Comparison of ENCODE assay signal across 11 cellular contexts in genomic region chr19:13902993-13903555, GRCh38. TPM values are rescaled to one million over a fixed set of nuclear protein-coding genes. Genes with fewer than 3 reads are reported as not detected.
DNase-seq lines count a peak whose midpoint lies in the region; ATAC-seq, FAIRE-seq and TF ChIP-seq lines count a peak whose summit lies in the region.
"Had no signal": no experiment of that assay in that cellular context is flagged by ENCODE, and none has a peak within 500 bp of the region (broad histone marks: within the 10 kb centered on the region; RNA-seq: fewer than 3 reads in every experiment).

No MANE protein-coding gene starts in this region.

- peak; percentile 42 to 54 (median 48) for TF ChIP-seq CTCF in K562 (IDR thresholded peaks at IDR 0.05 in 2 of 3, conservative IDR thresholded peaks at IDR 0.05 in 1 of 3; ENCODE audit: insufficient read depth in 2 of 3, low read depth in 1 of 3, low read length in 3 of 3)

- no peak for TF ChIP-seq EP300 in K562 (IDR thresholded peaks at IDR 0.05; ENCODE audit: low read length)

- POLR2A ChIA-PET in K562 (lab: Yijun Ruan, JAX) = no interaction called here

- ATAC-seq in K562 = no peak
- ATAC-seq in stimulated activated naive CD8-positive, alpha-beta T cell treated with anti-CD3 and anti-CD28 coated beads, Interleukin-15, Interleukin-2, amounts not matched to agents 100 U/mL and 50 U/mL, for 24 hours = peak; percentile 25

- intact Hi-C loops in K562 (cut with micrococcal nuclease) = no loop called here

- no peaks in the 10 kb centered on the region for H3K9me1 ChIP-seq in K562 (ENCODE audit: control insufficient read depth, insufficient read depth, low read length)

- no peak for TF ChIP-seq RAD21 in K562 (CRISPR knock-in tag; conservative IDR thresholded peaks at IDR 0.05 in 1 of 2, IDR thresholded peaks at IDR 0.05 in 1 of 2)

- no peak overlapping the region for H3K9ac ChIP-seq in K562 (ENCODE audit: insufficient read depth in 1 of 2, low read depth in 2 of 2, low read length in 2 of 2)

- no TSS peak for BruUV-seq in K562 (replicated peaks; lab: Mats Ljungman, UMichigan)

- in situ Hi-C loops in K562 (cut with MboI) = no loop called here

- DNase-seq in stimulated activated CD4-positive, alpha-beta T cell treated with anti-CD3 and anti-CD28 coated beads, Interleukin-12 subunit alpha, Interleukin-12 subunit beta, amount 100 ng/mL, for 4 hours = peak; percentile 23
- no peak for DNase-seq in stimulated activated CD4-positive, alpha-beta T cell treated with anti-CD3 and anti-CD28 coated beads, Interleukin-1b, Interleukin-23, amount 100 ng/mL, for 48 hours
- peak; percentile 33 for DNase-seq in MV-4-11 (lab: John Stamatoyannopoulos, UW)
- peak in 1 of 4 experiments; percentile 47 for DNase-seq in K562 (ENCODE audit: extremely low read depth in 1 of 4, low spot score in 3 of 4)
- DNase-seq in stimulated activated naive CD8-positive, alpha-beta T cell treated with anti-CD3 and anti-CD28 coated beads, Interleukin-15, Interleukin-2, amounts not matched to agents 100 U/mL and 50 U/mL, for 24 hours = peak; percentile 43
- DNase-seq in NCI-H1048 (lab: John Stamatoyannopoulos, UW) = no peak
- DNase-seq in effector CD4-positive, alpha-beta T cell = no peak
- DNase-seq in AG20443 (ENCODE audit: low spot score) = no peak

- H3K4me2 ChIP-seq in K562 (ENCODE audit: insufficient read depth, low read length) = no peak overlapping the region

- no peak for TF ChIP-seq POLR2A in K562 (conservative IDR thresholded peaks at IDR 0.05)

- WGBS in K562 (ENCODE audit: insufficient coverage, low coverage, missing lambda C conversion rate) = 68% methylated on average over 4 of the region's 4 CpGs

- H3K9me3 ChIP-seq in K562 (replicated peaks; ENCODE audit: control insufficient read depth, insufficient read depth, low read depth, low read length) = no peaks in the 10 kb centered on the region
- H3K9me3 ChIP-seq: thoracic aorta had no signal

- no peak overlapping the region for H2AFZ ChIP-seq in K562 (ENCODE audit: low read depth, low read length)

- peaks cover 22% of the 10 kb centered on the region for H3K79me2 ChIP-seq in K562 (ENCODE audit: control insufficient read depth, insufficient read depth, low read length)

- no peaks in the 10 kb centered on the region for H4K20me1 ChIP-seq in K562 (replicated peaks; ENCODE audit: control insufficient read depth, insufficient read depth, low read length)

- CTCF ChIA-PET in K562 (lab: Yijun Ruan, JAX; ENCODE audit: low intra/inter-chr PET ratio) = interaction anchor here (0.6 kb wide), 1 partner anchor 483 kb away, joined by 3 read pairs; no protein-coding TSS in a partner anchor

- H3K27me3 ChIP-seq in K562 (ENCODE audit: control insufficient read depth in 2 of 2, insufficient read depth in 2 of 2, low read length in 2 of 2) = no peaks in the 10 kb centered on the region

- H3K27ac ChIP-seq in K562 (ENCODE audit: extremely low read depth, low read depth, low read length) = no peak overlapping the region
- H3K27ac ChIP-seq: thoracic aorta had no signal

- H3K4me3 ChIP-seq in K562 = no peak overlapping the region
- H3K4me3 ChIP-seq: thoracic aorta had no signal

- no peak for FAIRE-seq in K562 (lab: Jason Lieb, UNC)
- FAIRE-seq: GM18507 had no signal

- H3K36me3 ChIP-seq in K562 (ENCODE audit: control insufficient read depth, insufficient read depth, low read length) = no peaks in the 10 kb centered on the region
- H3K36me3 ChIP-seq: thoracic aorta had no signal

- peaks cover 17 to 34% of the 10 kb centered on the region in 2 experiments for H3K4me1 ChIP-seq in K562 (replicated peaks in 1 of 2; ENCODE audit: control insufficient read depth in 2 of 2, insufficient read depth in 2 of 2, low read length in 2 of 2)

RNA-seq across cellular contexts. Expression of gene BRME1, which starts 2.8 kb away (rescaled TPM):
- total RNA-seq in K562 (2011; cell fraction: chromatin; rRNA removed; ENCODE audit: low replicate concordance) = 4.2 and 15.2 TPM in 2 replicates
- 11.3 and 15.2 TPM in 2 replicates for total RNA-seq in K562 (2011; cell fraction: nucleolus; rRNA removed)
- 7.3 TPM in 2 replicates for total RNA-seq in K562 (2011; cell fraction: nucleoplasm; rRNA removed)
- 3.6 and 4.2 TPM in 2 replicates for total RNA-seq in K562 (2014; rRNA removed)
- total RNA-seq in K562 (2014; rRNA removed; fragmentation: Illumina TruSeq; extraction: Trizol) = 1.9 and 2.4 TPM in 2 replicates
- total RNA-seq in K562 (2015; rRNA removed; fragmentation: Illumina TruSeq; extraction: Trizol) = 4.6 and 6.0 TPM in 2 replicates
- 5.9 and 6.1 TPM in 2 replicates for total RNA-seq in K562 (2021)
- 3.0 and 5.5 TPM in 2 replicates for polyA plus RNA-seq in K562 (2011; rRNA removed)
- 5.1 and 5.3 TPM in 2 replicates for polyA plus RNA-seq in K562 (2011; cell fraction: cytosol; rRNA removed)
- polyA plus RNA-seq in K562 (2011; cell fraction: nucleus; rRNA removed) = 13.5 and 15.3 TPM in 2 replicates
- 4.7 and 8.9 TPM in 2 replicates for polyA plus RNA-seq in K562 (2012)
- polyA plus RNA-seq in K562 (2014; fragmentation: Illumina TruSeq; extraction: Trizol) = 4.6 and 4.8 TPM in 2 replicates
- polyA plus RNA-seq in K562 (2014; fragmentation: Nextera tagmentation; extraction: Ambion mirVana) = under 1 TPM; 0.75 to 0.88 TPM
- polyA plus RNA-seq in K562 (2014; rRNA removed) = 4.5 and 6.0 TPM in 2 replicates
- 1.4 and 1.6 TPM in 2 replicates for polyA minus RNA-seq in K562 (2011; rRNA and poly(A)+ RNA removed)
- 1.4 and 4.5 TPM in 2 replicates for polyA minus RNA-seq in K562 (2011; cell fraction: cytosol; rRNA and poly(A)+ RNA removed)
- polyA minus RNA-seq in K562 (2011; cell fraction: nucleus; rRNA and poly(A)+ RNA removed) = 4.6 and 7.6 TPM in 2 replicates

RNA-seq across cellular contexts. Expression of gene CC2D1A, which starts 2.9 kb away (rescaled TPM):
- total RNA-seq in K562 (2011; cell fraction: chromatin; rRNA removed; ENCODE audit: low replicate concordance) = 61.5 and 146 TPM in 2 replicates
- total RNA-seq in K562 (2011; cell fraction: nucleolus; rRNA removed) = 72.1 and 79.4 TPM in 2 replicates
- 61.5 and 70.7 TPM in 2 replicates for total RNA-seq in K562 (2011; cell fraction: nucleoplasm; rRNA removed)
- 17.9 and 18.8 TPM in 2 replicates for total RNA-seq in K562 (2014; rRNA removed)
- total RNA-seq in K562 (2014; rRNA removed; fragmentation: Illumina TruSeq; extraction: Trizol) = 5.8 and 7.7 TPM in 2 replicates
- 12.0 and 12.9 TPM in 2 replicates for total RNA-seq in K562 (2015; rRNA removed; fragmentation: Illumina TruSeq; extraction: Trizol)
- total RNA-seq in K562 (2021) = 28.4 and 31.0 TPM in 2 replicates
- polyA plus RNA-seq in K562 (2011; rRNA removed) = 10.1 and 25.5 TPM in 2 replicates
- polyA plus RNA-seq in K562 (2011; cell fraction: cytosol; rRNA removed) = 8.9 and 11.7 TPM in 2 replicates
- polyA plus RNA-seq in K562 (2011; cell fraction: nucleus; rRNA removed) = 67.6 and 73.2 TPM in 2 replicates
- 17.9 and 39.2 TPM in 2 replicates for polyA plus RNA-seq in K562 (2012)
- 15.6 and 21.2 TPM in 2 replicates for polyA plus RNA-seq in K562 (2014; fragmentation: Illumina TruSeq; extraction: Trizol)
- under 1 TPM; 0.32 to 0.42 TPM for polyA plus RNA-seq in K562 (2014; fragmentation: Nextera tagmentation; extraction: Ambion mirVana)
- polyA plus RNA-seq in K562 (2014; rRNA removed) = 26.7 and 27.1 TPM in 2 replicates
- 8.3 and 8.9 TPM in 2 replicates for polyA minus RNA-seq in K562 (2011; rRNA and poly(A)+ RNA removed)
- 9.0 and 11.1 TPM in 2 replicates for polyA minus RNA-seq in K562 (2011; cell fraction: cytosol; rRNA and poly(A)+ RNA removed)
- polyA minus RNA-seq in K562 (2011; cell fraction: nucleus; rRNA and poly(A)+ RNA removed) = 15.9 and 19.3 TPM in 2 replicates

RNA-seq across cellular contexts. Expression of gene NANOS3, which starts 26.1 kb away (rescaled TPM):
- total RNA-seq in K562 (2011; cell fraction: chromatin; rRNA removed; ENCODE audit: low replicate concordance) = not detected in 2 replicates
- not detected in 2 replicates for total RNA-seq in K562 (2011; cell fraction: nucleolus; rRNA removed)
- total RNA-seq in K562 (2011; cell fraction: nucleoplasm; rRNA removed) = not detected in 2 replicates
- total RNA-seq in K562 (2014; rRNA removed) (not detected in 2 replicates), K562 (2014; rRNA removed; fragmentation: Illumina TruSeq; extraction: Trizol) (not detected in 2 replicates), K562 (2015; rRNA removed; fragmentation: Illumina TruSeq; extraction: Trizol) (not detected in 2 replicates), K562 (2021) (not detected in 2 replicates)
- polyA plus RNA-seq in K562 (2011; rRNA removed) (not detected in 2 replicates), K562 (2014; fragmentation: Illumina TruSeq; extraction: Trizol) (not detected in 2 replicates), K562 (2014; fragmentation: Nextera tagmentation; extraction: Ambion mirVana) (not detected), K562 (2014; rRNA removed) (not detected in 2 replicates)
- not detected in 2 replicates for polyA plus RNA-seq in K562 (2011; cell fraction: cytosol; rRNA removed)
- not detected in 2 replicates for polyA plus RNA-seq in K562 (2011; cell fraction: nucleus; rRNA removed)
- polyA plus RNA-seq in K562 (2012) = not detected in 2 replicates
- not detected in 2 replicates for polyA minus RNA-seq in K562 (2011; rRNA and poly(A)+ RNA removed)
- polyA minus RNA-seq in K562 (2011; cell fraction: cytosol; rRNA and poly(A)+ RNA removed) = not detected in 2 replicates
- not detected in 2 replicates for polyA minus RNA-seq in K562 (2011; cell fraction: nucleus; rRNA and poly(A)+ RNA removed)
- total RNA-seq: pulmonary artery endothelial cell, thoracic aorta had no signal

RNA-seq across cellular contexts. Expression of gene PODNL1, which starts 35.1 kb away (rescaled TPM):
- total RNA-seq in K562 (2011; cell fraction: chromatin; rRNA removed; ENCODE audit: low replicate concordance) = 0.14 and 2.1 TPM in 2 replicates
- 0.53 and 1.2 TPM in 2 replicates for total RNA-seq in K562 (2011; cell fraction: nucleolus; rRNA removed)
- 0.29 and 2.3 TPM in 2 replicates for total RNA-seq in K562 (2011; cell fraction: nucleoplasm; rRNA removed)
- total RNA-seq in K562 (2014; rRNA removed) = 0.12 TPM in 1 of 2 replicates, not detected in the other
- not detected in 2 replicates for total RNA-seq in K562 (2014; rRNA removed; fragmentation: Illumina TruSeq; extraction: Trizol)
- 0.25 and 0.34 TPM in 2 replicates for total RNA-seq in K562 (2015; rRNA removed; fragmentation: Illumina TruSeq; extraction: Trizol)
- 0.40 and 0.47 TPM in 2 replicates for total RNA-seq in K562 (2021)
- 0.18 and 0.46 TPM in 2 replicates for polyA plus RNA-seq in K562 (2011; rRNA removed)
- polyA plus RNA-seq in K562 (2011; cell fraction: cytosol; rRNA removed) = 0.55 and 0.91 TPM in 2 replicates
- polyA plus RNA-seq in K562 (2011; cell fraction: nucleus; rRNA removed) = 0.18 and 0.60 TPM in 2 replicates
- polyA plus RNA-seq in K562 (2012) = 0.82 and 1.8 TPM in 2 replicates
- 0.22 and 0.42 TPM in 2 replicates for polyA plus RNA-seq in K562 (2014; fragmentation: Illumina TruSeq; extraction: Trizol)
- polyA plus RNA-seq in K562 (2014; fragmentation: Nextera tagmentation; extraction: Ambion mirVana) = under 1 TPM in 1 of 2 experiments, not detected in 1; 0.24 TPM
- polyA plus RNA-seq in K562 (2014; rRNA removed) = 0.21 TPM in 1 of 2 replicates, not detected in the other
- 0.42 TPM in 1 of 2 replicates, not detected in the other for polyA minus RNA-seq in K562 (2011; rRNA and poly(A)+ RNA removed)
- polyA minus RNA-seq in K562 (2011; cell fraction: cytosol; rRNA and poly(A)+ RNA removed) = not detected in 2 replicates
- 0.13 and 0.67 TPM in 2 replicates for polyA minus RNA-seq in K562 (2011; cell fraction: nucleus; rRNA and poly(A)+ RNA removed)

RNA-seq across cellular contexts. Expression of gene DCAF15, which starts 49.2 kb away (rescaled TPM):
- total RNA-seq in K562 (2011; cell fraction: chromatin; rRNA removed; ENCODE audit: low replicate concordance) = 49.6 and 162 TPM in 2 replicates
- 148 and 149 TPM in 2 replicates for total RNA-seq in K562 (2011; cell fraction: nucleolus; rRNA removed)
- 55.0 and 76.5 TPM in 2 replicates for total RNA-seq in K562 (2011; cell fraction: nucleoplasm; rRNA removed)
- 37.0 and 39.4 TPM in 2 replicates for total RNA-seq in K562 (2014; rRNA removed)
- total RNA-seq in K562 (2014; rRNA removed; fragmentation: Illumina TruSeq; extraction: Trizol) = 10.4 and 13.6 TPM in 2 replicates
- total RNA-seq in K562 (2015; rRNA removed; fragmentation: Illumina TruSeq; extraction: Trizol) = 22.5 and 24.0 TPM in 2 replicates
- 63.2 and 68.5 TPM in 2 replicates for total RNA-seq in K562 (2021)
- polyA plus RNA-seq in K562 (2011; rRNA removed) = 27.7 and 46.8 TPM in 2 replicates
- 28.8 and 44.6 TPM in 2 replicates for polyA plus RNA-seq in K562 (2011; cell fraction: cytosol; rRNA removed)
- 228 and 347 TPM in 2 replicates for polyA plus RNA-seq in K562 (2011; cell fraction: nucleus; rRNA removed)
- polyA plus RNA-seq in K562 (2012) = 50.0 and 68.0 TPM in 2 replicates
- 31.0 and 55.5 TPM in 2 replicates for polyA plus RNA-seq in K562 (2014; fragmentation: Illumina TruSeq; extraction: Trizol)
- polyA plus RNA-seq in K562 (2014; fragmentation: Nextera tagmentation; extraction: Ambion mirVana) = under 1 TPM; 0.17 to 0.56 TPM
- polyA plus RNA-seq in K562 (2014; rRNA removed) = 52.5 and 56.2 TPM in 2 replicates
- 14.2 and 17.7 TPM in 2 replicates for polyA minus RNA-seq in K562 (2011; rRNA and poly(A)+ RNA removed)
- 19.0 and 22.3 TPM in 2 replicates for polyA minus RNA-seq in K562 (2011; cell fraction: cytosol; rRNA and poly(A)+ RNA removed)
- 42.0 and 54.3 TPM in 2 replicates for polyA minus RNA-seq in K562 (2011; cell fraction: nucleus; rRNA and poly(A)+ RNA removed)

Comparison
In these comparisons a context has a peak if more than half of its experiments do, and no peak if none do; other contexts are left out.
1. DNase-seq: peak in stimulated activated CD4-positive, alpha-beta T cell treated with anti-CD3 and anti-CD28 coated beads, Interleukin-12 subunit alpha, Interleukin-12 subunit beta, amount 100 ng/mL, for 4 hours (single experiment), MV-4-11 (single experiment) and stimulated activated naive CD8-positive, alpha-beta T cell treated with anti-CD3 and anti-CD28 coated beads, Interleukin-15, Interleukin-2, amounts not matched to agents 100 U/mL and 50 U/mL, for 24 hours (single experiment); none in stimulated activated CD4-positive, alpha-beta T cell treated with anti-CD3 and anti-CD28 coated beads, Interleukin-1b, Interleukin-23, amount 100 ng/mL, for 48 hours (single experiment), NCI-H1048 (single experiment), effector CD4-positive, alpha-beta T cell (single experiment) and AG20443 (single experiment).